18 cellular contexts compared by ENCODE assay signal in genomic region chr9:82938426-82938825, GRCh38.
A peak's percentile ranks its signal among the peaks of the same experiment; 100 is the strongest.
DNase-seq lines count a peak whose midpoint lies in the region; ATAC-seq, FAIRE-seq and TF ChIP-seq lines count a peak whose summit lies in the region.
"Had no signal": no experiment of that assay in that cellular context is flagged by ENCODE, and none has a peak within 500 bp of the region (broad histone marks: within the 10 kb centered on the region; RNA-seq: fewer than 3 reads in every experiment).

No MANE protein-coding gene starts in this region.

- H3K27ac ChIP-seq in A549, result peak overlapping the region; percentile 70 to 90; a peak in 5 of 6 replicates
- H3K27ac ChIP-seq in vagina, result no peak overlapping the region

- 68% methylated on average over 1 of the region's 1 CpG for WGBS in A549 (ENCODE audit: missing lambda C conversion rate)

- ATAC-seq in A549, result no peak

- DNase-seq in NCI-H1417 (lab: John Stamatoyannopoulos, UW) (peak in 2 of 3 experiments; percentile 15 to 53), NCI-H1417 treated with DMSO at 0.1 percent for 48 hours (lab: John Stamatoyannopoulos, UW) (no peak), A549 (ENCODE audit: low read depth in 1 of 2, low spot score in 1 of 2) (peak in 1 of 2 experiments; percentile 16), HEK293T (ENCODE audit: extremely low spot score) (no peak), foreskin melanocyte (no peak), vagina (ENCODE audit: extremely low spot score in 2 of 2) (no peak)
- DNase-seq: 8988T; C1 segment of cervical spinal cord; Calu3; CD4-positive, alpha-beta memory T cell; COR-L47; DND-41; GOT3 had no signal

- no peaks in the 10 kb centered on the region for H3K36me3 ChIP-seq in vagina
- H3K36me3 ChIP-seq: HAP-1 had no signal

- FAIRE-seq in A549 (lab: Jason Lieb, UNC) (no peak), islet of Langerhans (lab: Jason Lieb, UNC) (peak; percentile 61)
- FAIRE-seq: G401.6, GM12892, H54 had no signal

- intact Hi-C loops in vagina (cut with DNase I), result no loop called here

- H3K4me3 ChIP-seq in A549 (no peak overlapping the region), vagina (no peak overlapping the region)
- H3K4me3 ChIP-seq: HAP-1 had no signal

- TF ChIP-seq POLR2A in A549 (IDR thresholded peaks at IDR 0.05; ENCODE audit: low read length) (no peak), vagina (IDR thresholded peaks at IDR 0.05) (no peak)

- H3K4me1 ChIP-seq in A549 (peaks cover 46% of the 10 kb centered on the region), vagina (no peaks in the 10 kb centered on the region)
- H3K4me1 ChIP-seq: HAP-1 had no signal

- no peak for TF ChIP-seq RAD21 in A549 (conservative IDR thresholded peaks at IDR 0.05 in 1 of 2, IDR thresholded peaks at IDR 0.05 in 1 of 2)

- peak overlapping the region; percentile 58; the same call in 2 of the 3 replicates for H3K4me2 ChIP-seq in A549

- no peaks in the 10 kb centered on the region for H3K27me3 ChIP-seq in vagina

- no peak for TF ChIP-seq CTCF in A549 (IDR thresholded peaks at IDR 0.05)
- TF ChIP-seq CTCF in vagina (IDR thresholded peaks at IDR 0.05), result no peak

- POLR2A ChIA-PET in A549 (lab: Yijun Ruan, JAX) (no interaction called here), HEK293T (lab: Yijun Ruan, JAX) (no interaction called here)

- no peak for TF ChIP-seq EP300 in A549 (IDR thresholded peaks at IDR 0.05)

- 0 out of 3 replicates have a peak, but pooled peaks cover 8% of the 10 kb centered on the region for H3K9me3 ChIP-seq in A549
- H3K9me3 ChIP-seq in vagina, result no peaks in the 10 kb centered on the region
- H3K9me3 ChIP-seq: HAP-1 had no signal

- CTCF ChIA-PET in A549 (lab: Yijun Ruan, JAX) (interaction anchor here (1.0 kb wide), 2 partner anchors 9 to 13 kb away, joined by 3 to 4 read pairs; no protein-coding TSS in a partner anchor), HEK293T (lab: Yijun Ruan, JAX) (no interaction called here)

TF ChIP-seq in A549, 52 proteins besides CTCF, POLR2A, EP300 and RAD21:
- TF ChIP-seq CEBPB (IDR thresholded peaks at IDR 0.05), result no peak
- TF ChIP-seq GATA3 (IDR thresholded peaks at IDR 0.05; ENCODE audit: borderline replicate concordance), result no peak
- TF ChIP-seq RFX5 (IDR thresholded peaks at IDR 0.05), result no peak
- TF ChIP-seq EHMT2 (IDR thresholded peaks at IDR 0.05; ENCODE audit: low read depth), result no peak
- no peak for TF ChIP-seq HES2 (IDR thresholded peaks at IDR 0.05)
- TF ChIP-seq REST (IDR thresholded peaks at IDR 0.05), result no peak
- TF ChIP-seq RARB (CRISPR knock-in tag; IDR thresholded peaks at IDR 0.05), result no peak
- no peak for TF ChIP-seq ZNF302 (CRISPR knock-in tag; IDR thresholded peaks at IDR 0.05)
- TF ChIP-seq USF2 (IDR thresholded peaks at IDR 0.05), result no peak
- TF ChIP-seq HOXB5 (CRISPR knock-in tag; IDR thresholded peaks at IDR 0.05), result no peak
- no peak for TF ChIP-seq CBX2 (IDR thresholded peaks at IDR 0.05; ENCODE audit: borderline replicate concordance, low read depth)
- TF ChIP-seq FOSL2 (IDR thresholded peaks at IDR 0.05), result no peak
- TF ChIP-seq FOSL2 (CRISPR knock-in tag; IDR thresholded peaks at IDR 0.05), result no peak
- no peak for TF ChIP-seq TP53 (CRISPR knock-in tag; IDR thresholded peaks at IDR 0.05)

TF ChIP-seq in HEK293T, 16 proteins besides CTCF, POLR2A, EP300 and RAD21:
- TF ChIP-seq NFRKB (IDR thresholded peaks at IDR 0.05) (no peak), PKNOX1 (IDR thresholded peaks at IDR 0.05) (peak; percentile 80)
TF ChIP-seq in HEK293T: peak in this region for 1.

Comparison
In these comparisons a context has a peak if more than half of its experiments do, and no peak if none do; other contexts are left out.
1. DNase-seq: peak in NCI-H1417 (2 of 3); none in NCI-H1417 treated with DMSO at 0.1 percent for 48 hours (single experiment), HEK293T (single experiment), foreskin melanocyte (single experiment) and vagina (0 of 2).